Comparison of ENCODE assay signal across 15 cellular contexts in genomic region chr1:213423041-213423440, GRCh38.
DNase-seq lines count a peak whose midpoint lies in the region.
"Had no signal": no experiment of that assay in that cellular context is flagged by ENCODE, and none has a peak within 500 bp of the region (broad histone marks: within the 10 kb centered on the region; RNA-seq: fewer than 3 reads in every experiment).

No MANE protein-coding gene starts in this region.

- H3K27ac Mint-ChIP-seq in activated CD4-positive, alpha-beta memory T cell treated with anti-CD3 and anti-CD28 coated beads, Interleukin-2, amount 10 ng/mL, durations not matched to agents 7 days and 5 days = no peak overlapping the region
- H3K27ac Mint-ChIP-seq: CD4-positive, CD25-positive, alpha-beta regulatory T cell; IgD-negative memory B cell had no signal

- no peaks in the 10 kb centered on the region for H3K36me3 Mint-ChIP-seq in activated CD4-positive, alpha-beta memory T cell treated with anti-CD3 and anti-CD28 coated beads, Interleukin-2, amount 10 ng/mL, durations not matched to agents 7 days and 5 days (ENCODE audit: low read depth)
- H3K36me3 Mint-ChIP-seq: CD4-positive, CD25-positive, alpha-beta regulatory T cell had no signal

- no peaks in the 10 kb centered on the region for H3K27me3 Mint-ChIP-seq in activated CD4-positive, alpha-beta memory T cell treated with anti-CD3 and anti-CD28 coated beads, Interleukin-2, amount 10 ng/mL, durations not matched to agents 7 days and 5 days

- H3K4me3 Mint-ChIP-seq in activated CD4-positive, alpha-beta memory T cell treated with anti-CD3 and anti-CD28 coated beads, Interleukin-2, amount 10 ng/mL, durations not matched to agents 7 days and 5 days = no peak overlapping the region
- H3K4me3 Mint-ChIP-seq: CD4-positive, CD25-positive, alpha-beta regulatory T cell had no signal

- no peaks in the 10 kb centered on the region for H3K9me3 Mint-ChIP-seq in activated CD4-positive, alpha-beta memory T cell treated with anti-CD3 and anti-CD28 coated beads, Interleukin-2, amount 10 ng/mL, durations not matched to agents 7 days and 5 days

- DNase-seq in NCI-H1092 treated with DMSO at 0.1 percent for 48 hours (lab: John Stamatoyannopoulos, UW) (peak; percentile 75), NCI-H1092 (lab: John Stamatoyannopoulos, UW) (no peak), NCI-H748 (lab: John Stamatoyannopoulos, UW; ENCODE audit: unreplicated experiment) (peak; percentile 27), NCI-H748 treated with DMSO at 0.1 percent for 48 hours (lab: John Stamatoyannopoulos, UW) (no peak), cerebellar cortex (ENCODE audit: low spot score) (peak; percentile 80), foreskin melanocyte (no peak)
- DNase-seq in activated CD4-positive, alpha-beta memory T cell treated with anti-CD3 and anti-CD28 coated beads, Interleukin-2, amount 10 ng/mL, durations not matched to agents 7 days and 5 days = no peak
- DNase-seq: CD4-positive, CD25-positive, alpha-beta regulatory T cell; DMS79; EL; GF-D8; MM.1S; NCI-H526 treated with DMSO at 0.1 percent for 48 hours; SIG-M5 had no signal

- H3K4me1 Mint-ChIP-seq in activated CD4-positive, alpha-beta memory T cell treated with anti-CD3 and anti-CD28 coated beads, Interleukin-2, amount 10 ng/mL, durations not matched to agents 7 days and 5 days = no peaks in the 10 kb centered on the region
- H3K4me1 Mint-ChIP-seq: CD4-positive, CD25-positive, alpha-beta regulatory T cell had no signal

- CTCF ChIA-PET in activated CD4-positive, alpha-beta memory T cell treated with anti-CD3 and anti-CD28 coated beads, Interleukin-2, amount 10 ng/mL, durations not matched to agents 7 days and 5 days (lab: Charles Lee) = interaction anchor here (0.5 kb wide), 1 partner anchor 671 kb away, joined by 3 read pairs; no protein-coding TSS in a partner anchor

- POLR2A ChIA-PET in activated CD4-positive, alpha-beta memory T cell treated with anti-CD3 and anti-CD28 coated beads, Interleukin-2, amount 10 ng/mL, durations not matched to agents 7 days and 5 days (lab: Charles Lee) = no interaction called here

Comparison
In these comparisons a context has a peak if more than half of its experiments do, and no peak if none do; other contexts are left out.
1. DNase-seq: peak in NCI-H1092 treated with DMSO at 0.1 percent for 48 hours (single experiment), NCI-H748 (single experiment) and cerebellar cortex (single experiment); none in NCI-H1092 (single experiment), NCI-H748 treated with DMSO at 0.1 percent for 48 hours (single experiment), activated CD4-positive, alpha-beta memory T cell treated with anti-CD3 and anti-CD28 coated beads, Interleukin-2, amount 10 ng/mL, durations not matched to agents 7 days and 5 days (single experiment) and foreskin melanocyte (single experiment).